10 cellular contexts compared by ENCODE assay signal in genomic region chr15:25848769-25849430, GRCh38. TPM values are rescaled to one million over a fixed set of nuclear protein-coding genes. Genes with fewer than 3 reads are reported as not detected.
DNase-seq lines count a peak whose midpoint lies in the region; ATAC-seq and TF ChIP-seq lines count a peak whose summit lies in the region.
"Had no signal": no experiment of that assay in that cellular context is flagged by ENCODE, and none has a peak within 500 bp of the region (broad histone marks: within the 10 kb centered on the region; RNA-seq: fewer than 3 reads in every experiment).

No MANE protein-coding gene starts in this region.

- in situ Hi-C loops in IMR-90 (cut with MboI; ENCODE audit: low sequenced_read_pairs): no loop called here

- POLR2A ChIA-PET in IMR-90 (lab: Charles Lee; ENCODE audit: unreplicated experiment): no interaction called here

- H3K27me3 Mint-ChIP-seq in CD4-positive, CD25-positive, alpha-beta regulatory T cell: peaks cover 4% of the 10 kb centered on the region
- no peaks in the 10 kb centered on the region for H3K27me3 Mint-ChIP-seq in effector memory CD8-positive, alpha-beta T cell
- H3K27me3 Mint-ChIP-seq in osteocyte (ENCODE audit: unreplicated experiment): no peaks in the 10 kb centered on the region

- H3K4me1 Mint-ChIP-seq in CD4-positive, CD25-positive, alpha-beta regulatory T cell: peaks cover 37 to 85% (median 68%) of the 10 kb centered on the region in 4 donors
- H3K4me1 Mint-ChIP-seq in effector memory CD8-positive, alpha-beta T cell (ENCODE audit: low read depth in 2 of 2): peaks cover 52 to 55% of the 10 kb centered on the region in 2 donors
- H3K4me1 Mint-ChIP-seq in osteocyte (ENCODE audit: unreplicated experiment): peaks cover 92% of the 10 kb centered on the region

- peak overlapping the region; percentile 37; the same call in 1 of the 2 replicates for H2AK5ac ChIP-seq in IMR-90 (ENCODE audit: low read depth, low read length)

- 0 out of 3 replicates have a peak overlapping the region, but pooled peaks have one; percentile 39 for H2BK15ac ChIP-seq in IMR-90 (ENCODE audit: low read depth, low read length)

- ATAC-seq in CD4-positive, CD25-positive, alpha-beta regulatory T cell (ENCODE audit: low read depth in 2 of 2): no peak
- ATAC-seq in IMR-90 (ENCODE audit: low read depth) (no peak), GM18907 (IDR thresholded peaks at IDR 0.05; ENCODE audit: unreplicated experiment) (no peak), HG02973 (IDR thresholded peaks at IDR 0.05; ENCODE audit: unreplicated experiment) (no peak), GM21390 (IDR thresholded peaks at IDR 0.05; ENCODE audit: unreplicated experiment) (no peak)
- ATAC-seq in effector memory CD8-positive, alpha-beta T cell (replicated peaks): no peak

- dilution Hi-C loops in IMR-90 (cut with HindIII; ENCODE audit: low sequenced_read_pairs, unreplicated experiment): no loop called here

- TF ChIP-seq POLR2A in IMR-90 (IDR thresholded peaks at IDR 0.05; ENCODE audit: low read depth, low read length): no peak

- 83% methylated on average over 1 of the region's 9 CpGs; no CpG with 5 or more reads in 1 of the 2 experiments for WGBS in IMR-90 (ENCODE audit: extremely low coverage in 2 of 2, insufficient read length in 1 of 2), 2 experiments

- no peak overlapping the region for H3K56ac ChIP-seq in IMR-90 (ENCODE audit: extremely low read depth, insufficient read depth, low read length)

- H4K8ac ChIP-seq in IMR-90 (ENCODE audit: low read depth in 2 of 2, low read length in 2 of 2): peak overlapping the region in 1 of 2 experiments; percentile 75; a peak in 3 of 4 replicates

- H3K14ac ChIP-seq in IMR-90 (replicated peaks; ENCODE audit: low read depth, low read length): peak overlapping the region; percentile 15

- intact Hi-C loops in IMR-90 (cut with micrococcal nuclease): no loop called here

- peaks cover 59% of the 10 kb centered on the region for H3K4me1 ChIP-seq in CD4-positive, CD25-positive, alpha-beta regulatory T cell (ENCODE audit: control insufficient read depth, insufficient read depth, low read length, poor library complexity, severe bottlenecking)
- peaks cover 26% of the 10 kb centered on the region for H3K4me1 ChIP-seq in IMR-90 (ENCODE audit: control insufficient read depth, insufficient read depth, low read length)

- H3K9me1 ChIP-seq in IMR-90 (ENCODE audit: insufficient read depth, low read length): peaks cover 38% of the 10 kb centered on the region

- peak overlapping the region; percentile 55 for H3K23ac ChIP-seq in IMR-90 (ENCODE audit: low read depth, low read length)

- no peak for TF ChIP-seq CTCF in IMR-90 (conservative IDR thresholded peaks at IDR 0.05; ENCODE audit: low read depth, low read length)
- no peak for TF ChIP-seq CTCF in osteocyte (IDR thresholded peaks at IDR 0.05)

- H3K27ac ChIP-seq in CD4-positive, CD25-positive, alpha-beta regulatory T cell (ENCODE audit: insufficient read depth, low read length, poor library complexity, severe bottlenecking): peak overlapping the region; percentile 85
- H3K27ac ChIP-seq in IMR-90 (ENCODE audit: insufficient read depth, low read length): peak overlapping the region; percentile 51

- H2AK9ac ChIP-seq in IMR-90 (replicated peaks; ENCODE audit: low read depth, low read length, poor library complexity): peak overlapping the region; percentile 7

- H3K27me3 ChIP-seq in CD4-positive, CD25-positive, alpha-beta regulatory T cell (ENCODE audit: control insufficient read depth, insufficient read depth, low read length): no peaks in the 10 kb centered on the region
- no peaks in the 10 kb centered on the region for H3K27me3 ChIP-seq in IMR-90 (ENCODE audit: control insufficient read depth, insufficient read depth, low read length)

- TF ChIP-seq RAD21 in IMR-90 (IDR thresholded peaks at IDR 0.05; ENCODE audit: low read length): no peak

- H3K9ac ChIP-seq in IMR-90 (ENCODE audit: low read depth, low read length): peak overlapping the region; percentile 47; the same call in 1 of the 2 replicates

- H4K91ac ChIP-seq in IMR-90 (ENCODE audit: insufficient read depth, low read depth, low read length): peak overlapping the region; percentile 62

- no TSS peak for BruUV-seq in IMR-90 (replicated peaks; lab: Mats Ljungman, UMichigan)

- H3K9me3 ChIP-seq in CD4-positive, CD25-positive, alpha-beta regulatory T cell (ENCODE audit: control insufficient read depth in 2 of 2, low read length in 2 of 2): no peaks in the 10 kb centered on the region
- no peaks in the 10 kb centered on the region for H3K9me3 ChIP-seq in IMR-90 (ENCODE audit: control insufficient read depth, insufficient read depth, low read length)

- no peak overlapping the region for H3K18ac ChIP-seq in IMR-90 (ENCODE audit: low read depth, low read length)

- peak overlapping the region; percentile 49 for H3K4me3 ChIP-seq in CD4-positive, CD25-positive, alpha-beta regulatory T cell (ENCODE audit: low read depth, low read length)
- no peak overlapping the region for H3K4me3 ChIP-seq in IMR-90 (ENCODE audit: insufficient read depth, low read depth, low read length)

- no peaks in the 10 kb centered on the region for H3K9me3 Mint-ChIP-seq in CD4-positive, CD25-positive, alpha-beta regulatory T cell
- H3K9me3 Mint-ChIP-seq in effector memory CD8-positive, alpha-beta T cell: peaks cover 0 to 4% of the 10 kb centered on the region in 2 donors
- H3K9me3 Mint-ChIP-seq in osteocyte (ENCODE audit: unreplicated experiment): no peaks in the 10 kb centered on the region

- peak overlapping the region; percentile 73 for H3K4me2 ChIP-seq in IMR-90 (ENCODE audit: low read depth, low read length)

- H3K27ac Mint-ChIP-seq in CD4-positive, CD25-positive, alpha-beta regulatory T cell: peak overlapping the region; percentile 92 to 100 (median 94)
- peak overlapping the region; percentile 90 to 95 for H3K27ac Mint-ChIP-seq in effector memory CD8-positive, alpha-beta T cell
- peak overlapping the region; percentile 99 for H3K27ac Mint-ChIP-seq in osteocyte (ENCODE audit: unreplicated experiment)

- no peak overlapping the region for H4K5ac ChIP-seq in IMR-90 (ENCODE audit: low read depth, low read length)

- H2AFZ ChIP-seq in IMR-90 (replicated peaks; ENCODE audit: low read length, poor library complexity): peak overlapping the region; percentile 36

- no peak for DNase-seq in CD4-positive, CD25-positive, alpha-beta regulatory T cell
- DNase-seq in IMR-90: no peak
- no peak for DNase-seq in effector memory CD8-positive, alpha-beta T cell
- no peak for DNase-seq in osteocyte (ENCODE audit: extremely low spot score, unreplicated experiment)
- no peak for DNase-seq in mucosa of gallbladder (ENCODE audit: low spot score)
- DNase-seq: erythroblast, NCI-H1417 treated with DMSO at 0.1 percent for 48 hours had no signal

- no peaks in the 10 kb centered on the region for H3K36me3 ChIP-seq in CD4-positive, CD25-positive, alpha-beta regulatory T cell (ENCODE audit: control insufficient read depth, insufficient read depth, low read length)
- no peaks in the 10 kb centered on the region for H3K36me3 ChIP-seq in IMR-90 (ENCODE audit: control insufficient read depth, insufficient read depth, low read length)

- H3K36me3 Mint-ChIP-seq in CD4-positive, CD25-positive, alpha-beta regulatory T cell: no peaks in the 10 kb centered on the region
- no peaks in the 10 kb centered on the region for H3K36me3 Mint-ChIP-seq in effector memory CD8-positive, alpha-beta T cell (ENCODE audit: insufficient read depth)
- H3K36me3 Mint-ChIP-seq in osteocyte (ENCODE audit: unreplicated experiment): peaks cover 2% of the 10 kb centered on the region

- H2BK5ac ChIP-seq in IMR-90 (ENCODE audit: low read depth, low read length, poor library complexity, severe bottlenecking): peak overlapping the region; percentile 92

- CTCF ChIA-PET in IMR-90 (lab: Yijun Ruan, JAX): interaction anchor here (1.0 kb wide), 1 partner anchor 85 kb away, joined by 4 read pairs; no protein-coding TSS in a partner anchor

- H2BK20ac ChIP-seq in IMR-90 (ENCODE audit: low read depth, low read length): peak overlapping the region; percentile 42; the same call in 1 of the 2 replicates

- peak overlapping the region; percentile 56 for H2BK120ac ChIP-seq in IMR-90 (ENCODE audit: low read depth, low read length)

- no peaks in the 10 kb centered on the region; the same call in 1 of the 2 replicates for H4K20me1 ChIP-seq in IMR-90 (ENCODE audit: insufficient read depth, low read length)

- peak overlapping the region; percentile 60 for H3K4ac ChIP-seq in IMR-90 (ENCODE audit: low read depth, low read length)

- H3K4me3 Mint-ChIP-seq in CD4-positive, CD25-positive, alpha-beta regulatory T cell: peak overlapping the region; percentile 92 to 99 (median 96)
- H3K4me3 Mint-ChIP-seq in effector memory CD8-positive, alpha-beta T cell: peak overlapping the region; percentile 88 to 92
- peak overlapping the region; percentile 71 for H3K4me3 Mint-ChIP-seq in osteocyte (ENCODE audit: unreplicated experiment)

- peaks cover 20 to 78% of the 10 kb centered on the region in 2 experiments; a peak in 3 of 4 replicates for H3K79me1 ChIP-seq in IMR-90 (ENCODE audit: low read depth in 1 of 2, low read length in 2 of 2)

TF ChIP-seq in IMR-90, 13 proteins besides CTCF, POLR2A, EP300 and RAD21 (continues in another document):
- TF ChIP-seq ELK1 (IDR thresholded peaks at IDR 0.05; ENCODE audit: borderline replicate concordance, low read depth, low read length): no peak
- no peak for TF ChIP-seq FOS (IDR thresholded peaks at IDR 0.05; ENCODE audit: low read depth, low read length)

RNA-seq across cellular contexts. Expression of gene ATP10A, which starts 14.2 kb away (rescaled TPM):
- total RNA-seq in CD4-positive, CD25-positive, alpha-beta regulatory T cell: 16.1 TPM
- 1 to 10 TPM; 2.8 to 5.6 (median 4.6) TPM for polyA plus RNA-seq in CD4-positive, CD25-positive, alpha-beta regulatory T cell
- total RNA-seq in IMR-90 (2012; rRNA removed) (12.8 and 13.8 TPM in 2 replicates), osteocyte (71.9 and 74.2 TPM in 2 replicates), mucosa of gallbladder (19.8 TPM)
- 16.0 and 16.9 TPM in 2 replicates for polyA plus RNA-seq in IMR-90 (2012; rRNA removed)
- 8.3 and 9.4 TPM in 2 replicates for polyA plus RNA-seq in IMR-90 (2012; cell fraction: cytosol; rRNA removed)
- 23.5 and 28.3 TPM in 2 replicates for polyA plus RNA-seq in IMR-90 (2012; cell fraction: nucleus; rRNA removed; ENCODE audit: low replicate concordance)
